ENCODE assay signal across 6 cellular contexts in the genomic region with DNA sequence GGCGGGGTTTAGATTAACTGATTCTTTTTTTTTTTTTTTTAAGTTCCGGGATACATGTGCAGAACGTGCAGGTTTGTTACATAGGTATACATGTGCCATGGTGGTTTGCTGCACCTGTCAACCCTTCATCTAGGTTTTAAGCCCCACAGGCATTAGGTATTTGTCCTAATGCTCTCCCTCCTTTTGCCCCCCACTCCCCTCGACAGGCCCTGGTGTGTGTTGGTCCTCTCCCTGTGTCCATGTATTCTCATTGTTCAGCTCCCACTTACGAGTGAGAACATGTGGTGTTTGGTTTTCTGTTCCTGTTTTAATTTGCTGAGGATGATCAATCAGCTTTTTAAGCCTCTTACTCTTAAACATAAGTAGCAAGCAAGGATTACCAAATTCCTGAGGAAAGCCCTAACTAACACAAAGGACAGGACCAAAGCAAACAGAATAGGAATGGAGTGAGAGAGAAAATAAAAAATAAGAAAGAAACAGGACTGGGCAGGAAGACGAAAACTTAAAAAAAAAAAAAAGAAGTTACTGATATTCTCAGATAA.
DNase-seq lines count a peak whose midpoint lies in the region; FAIRE-seq and TF ChIP-seq lines count a peak whose summit lies in the region.
"Not testable (repeated sequence)": the region's sequence is repeated elsewhere in the genome, so short reads cannot be mapped to it uniquely, and the experiment has no call there.

No MANE protein-coding gene starts in this region.

- not testable (repeated sequence) for TF ChIP-seq POLR2A in H1 (IDR thresholded peaks at IDR 0.05; ENCODE audit: control extremely low read depth in 1 of 2, low read depth in 2 of 2, low read length in 2 of 2)

- H2BK15ac ChIP-seq in H1 (ENCODE audit: low read length); neuronal stem cell (ENCODE audit: low read length): not testable (repeated sequence)

- not testable (repeated sequence) for H3K4me3 ChIP-seq in WERI-Rb-1 (ENCODE audit: low read depth, low read length); H1 (ENCODE audit: extremely low read depth in 1 of 4, insufficient read depth in 2 of 4, low read depth in 3 of 4, low read length in 4 of 4); neuronal stem cell (ENCODE audit: low read length in 2 of 2)

- H4K5ac ChIP-seq in H1 (ENCODE audit: insufficient read length, low read depth, low read length), result not testable (repeated sequence)

- DNase-seq in D721Med (ENCODE audit: insufficient read length, low spot score); H1 (ENCODE audit: low read depth in 1 of 2, low spot score in 2 of 2); neuronal stem cell (ENCODE audit: low spot score): not testable (repeated sequence)
- DNase-seq in NCI-H2029 (lab: John Stamatoyannopoulos, UW) (peak; percentile 41), NCI-H82 (lab: John Stamatoyannopoulos, UW) (peak; percentile 95), WERI-Rb-1 (peak; percentile 94)

- not testable (repeated sequence) for H2AK5ac ChIP-seq in H1 (ENCODE audit: low read depth, low read length); neuronal stem cell (ENCODE audit: low read depth, low read length)

- not testable (repeated sequence) for H3K36me3 ChIP-seq in WERI-Rb-1; H1 (ENCODE audit: control insufficient read depth in 2 of 4, insufficient read depth in 4 of 4, low read length in 3 of 4); neuronal stem cell (replicated peaks in 1 of 2; ENCODE audit: control insufficient read depth in 2 of 2, insufficient read depth in 2 of 2, low read length in 2 of 2)

- H3K14ac ChIP-seq in H1 (ENCODE audit: insufficient read length); neuronal stem cell (ENCODE audit: low read length): not testable (repeated sequence)

- CTCF ChIA-PET in H1 (lab: Charles Lee; ENCODE audit: partially characterized antibody), result not testable (repeated sequence)

- WGBS in H1 (ENCODE audit: extremely low coverage in 1 of 2, insufficient coverage in 1 of 2, insufficient read length in 1 of 2, insufficient replicate concordance in 2 of 2, low coverage in 1 of 2, low lambda C conversion rate in 2 of 2, missing lambda C conversion rate in 1 of 2), 2 experiments, result 88% methylated on average over 4 of the region's 6 CpGs; no CpG with 5 or more reads in 1 of the 2 experiments
- no CpG with 5 or more reads among the region's 6 CpGs for WGBS in neuronal stem cell (ENCODE audit: extremely low coverage in 2 of 2, insufficient read length in 2 of 2, insufficient replicate concordance in 1 of 2), 2 donors

- not testable (repeated sequence) for H2BK20ac ChIP-seq in H1 (ENCODE audit: low read length)

- not testable (repeated sequence) for H2BK120ac ChIP-seq in H1 (replicated peaks; ENCODE audit: low read depth, low read length); neuronal stem cell (ENCODE audit: low read depth, low read length)

- H3K27me3 ChIP-seq in WERI-Rb-1 (ENCODE audit: insufficient read depth, low read depth, severe bottlenecking); H1 (replicated peaks in 1 of 4; ENCODE audit: control insufficient read depth in 3 of 4, extremely low read depth in 1 of 4, insufficient read depth in 3 of 4, low read length in 3 of 4); neuronal stem cell (ENCODE audit: control insufficient read depth in 3 of 3, insufficient read depth in 3 of 3, low read depth in 1 of 3, low read length in 3 of 3): not testable (repeated sequence)

- not testable (repeated sequence) for H2BK5ac ChIP-seq in H1 (ENCODE audit: low read depth, low read length); neuronal stem cell (ENCODE audit: low read length)

- H3K4me1 ChIP-seq in H1 (replicated peaks in 1 of 4; ENCODE audit: control insufficient read depth in 3 of 4, insufficient read depth in 4 of 4, low read length in 3 of 4); neuronal stem cell (ENCODE audit: control insufficient read depth in 2 of 2, insufficient read depth in 1 of 2, low read depth in 1 of 2, low read length in 2 of 2): not testable (repeated sequence)

- TF ChIP-seq CTCF in D721Med (IDR thresholded peaks at IDR 0.05; ENCODE audit: insufficient read depth, missing control alignments); WERI-Rb-1 (IDR thresholded peaks at IDR 0.05; ENCODE audit: low read depth, low read length); H1 (IDR thresholded peaks at IDR 0.05; ENCODE audit: control extremely low read depth in 1 of 3, insufficient read depth in 1 of 3, low read depth in 1 of 3, low read length in 3 of 3): not testable (repeated sequence)

- H4K91ac ChIP-seq in H1 (replicated peaks; ENCODE audit: insufficient read length, low read length); neuronal stem cell (ENCODE audit: low read depth, low read length, poor library complexity): not testable (repeated sequence)

- H2BK12ac ChIP-seq in H1 (ENCODE audit: low read depth, low read length); neuronal stem cell (ENCODE audit: low read length): not testable (repeated sequence)

- H3K4ac ChIP-seq in H1 (replicated peaks; ENCODE audit: insufficient read length, low read depth, low read length), result peak overlapping the region; percentile 62
- H3K4ac ChIP-seq in neuronal stem cell (ENCODE audit: low read length), result not testable (repeated sequence)

- H3K4me2 ChIP-seq in H1 (ENCODE audit: insufficient read depth in 1 of 2, low read depth in 2 of 2, low read length in 2 of 2); neuronal stem cell (ENCODE audit: insufficient read depth, low read length, poor library complexity, severe bottlenecking): not testable (repeated sequence)

- H3K18ac ChIP-seq in H1 (ENCODE audit: extremely low read depth, low read length); neuronal stem cell (ENCODE audit: low read length): not testable (repeated sequence)

- peak; percentile 93 for FAIRE-seq in D721Med (lab: Jason Lieb, UNC)
- not testable (repeated sequence) for FAIRE-seq in H1 (lab: Jason Lieb, UNC)

- H3K9me3 ChIP-seq in WERI-Rb-1 (ENCODE audit: severe bottlenecking); H1 (ENCODE audit: insufficient read depth in 2 of 2, low read depth in 1 of 2, low read length in 1 of 2); neuronal stem cell (replicated peaks in 1 of 2; ENCODE audit: control insufficient read depth in 2 of 2, insufficient read depth in 1 of 2, low read depth in 1 of 2, low read length in 2 of 2): not testable (repeated sequence)

- H3K27ac ChIP-seq in WERI-Rb-1 (peak overlapping the region; percentile 9), neuronal stem cell (replicated peaks; ENCODE audit: low read length) (peak overlapping the region; percentile 24)
- not testable (repeated sequence) for H3K27ac ChIP-seq in H1 (ENCODE audit: low read depth, low read length)

- not testable (repeated sequence) for H4K8ac ChIP-seq in H1 (ENCODE audit: extremely low read depth, insufficient read depth, low read length); neuronal stem cell (ENCODE audit: low read depth, low read length)

- not testable (repeated sequence) for H4K20me1 ChIP-seq in H1 (replicated peaks in 1 of 2; ENCODE audit: control insufficient read depth in 1 of 2, insufficient read depth in 2 of 2, low read length in 2 of 2)

- H3K56ac ChIP-seq in H1 (replicated peaks; ENCODE audit: insufficient read length, low read depth, low read length), result not testable (repeated sequence)

- POLR2A ChIA-PET in H1 (lab: Charles Lee; ENCODE audit: partially characterized antibody), result not testable (repeated sequence)

- not testable (repeated sequence) for H2AFZ ChIP-seq in H1 (ENCODE audit: low read length); neuronal stem cell (ENCODE audit: low read length)

- not testable (repeated sequence) for TF ChIP-seq RAD21 in H1 (IDR thresholded peaks at IDR 0.05 in 1 of 2, conservative IDR thresholded peaks at IDR 0.05 in 1 of 2; ENCODE audit: low read depth in 2 of 2, low read length in 2 of 2)

- not testable (repeated sequence) for TF ChIP-seq EP300 in H1 (IDR thresholded peaks at IDR 0.05; ENCODE audit: borderline replicate concordance in 1 of 2, low read depth in 2 of 2, low read length in 2 of 2)

- not testable (repeated sequence) for H3K9ac ChIP-seq in H1 (replicated peaks in 1 of 4; ENCODE audit: extremely low read depth in 1 of 4, low read depth in 3 of 4, low read length in 3 of 4); neuronal stem cell (ENCODE audit: low read depth, low read length, poor library complexity)

- not testable (repeated sequence) for H3K23me2 ChIP-seq in H1 (ENCODE audit: low read depth, low read length)

- H3K23ac ChIP-seq in H1 (ENCODE audit: insufficient read length); neuronal stem cell (ENCODE audit: low read depth, low read length, poor library complexity): not testable (repeated sequence)

- not testable (repeated sequence) for H3K79me1 ChIP-seq in H1 (ENCODE audit: low read depth, low read length); neuronal stem cell (ENCODE audit: low read depth, low read length)

- H3K79me2 ChIP-seq in H1 (ENCODE audit: control insufficient read depth in 1 of 2, insufficient read depth in 2 of 2, low read length in 2 of 2), result not testable (repeated sequence)
